21 cellular contexts compared by ENCODE assay signal in the genomic region with DNA sequence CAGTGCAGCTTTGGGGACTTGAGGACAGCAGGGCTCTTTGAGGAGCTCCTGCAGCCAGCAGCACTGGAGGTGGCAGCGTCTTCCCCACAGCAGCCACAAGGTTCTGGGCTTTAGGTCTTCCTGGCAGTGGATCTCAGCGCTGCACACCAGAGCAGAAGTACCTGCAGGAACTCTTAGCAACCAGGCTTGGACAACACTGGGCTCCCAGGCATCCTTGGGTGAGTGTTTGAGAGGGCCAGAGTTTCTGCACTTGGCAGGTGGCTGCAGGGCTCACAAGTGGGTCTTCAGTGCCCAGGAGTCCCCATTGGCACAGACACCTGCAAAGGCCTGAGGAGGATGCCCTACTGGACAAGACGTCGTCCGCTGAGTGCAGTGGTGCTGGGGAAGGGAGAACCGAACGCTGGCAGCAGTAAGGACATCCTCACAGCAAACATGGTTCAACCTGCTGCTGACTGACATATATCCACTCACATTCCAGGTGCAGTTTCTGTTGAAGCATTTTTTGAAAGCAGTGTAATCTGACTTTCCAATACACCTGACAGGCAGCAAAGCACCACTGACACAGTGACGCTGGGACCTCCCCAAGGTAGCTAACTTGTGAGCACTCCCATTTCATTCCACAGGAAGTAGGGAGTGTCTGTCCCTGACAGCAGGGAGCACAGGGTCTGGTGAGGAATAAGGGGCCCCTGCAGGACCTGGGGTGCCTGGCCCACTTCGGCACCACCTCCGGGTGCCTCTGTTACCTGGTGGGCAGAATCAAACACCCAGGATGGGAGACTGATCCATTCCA.
"Had no signal": no experiment of that assay in that cellular context is flagged by ENCODE, and none has a peak within 500 bp of the region (broad histone marks: within the 10 kb centered on the region; RNA-seq: fewer than 3 reads in every experiment).

No MANE protein-coding gene starts in this region.

- H3K4me1 Mint-ChIP-seq: stimulated activated naive B cell treated with anti-CD40 and anti-IgM and Interleukin-4, amounts not matched to agents 10 μg/mL and 1 μg/mL and 100 μg/mL, for 72 hours; stimulated activated naive CD8-positive, alpha-beta T cell treated with anti-CD3 and anti-CD28 coated beads, Interleukin-15, amount 100 ng/mL, for 72 hours had no signal

- H3K9me3 Mint-ChIP-seq: naive thymus-derived CD8-positive, alpha-beta T cell; neural progenitor cell; stimulated activated naive B cell treated with anti-CD40 and anti-IgM and Interleukin-4, amounts not matched to agents 10 μg/mL and 1 μg/mL and 100 μg/mL, for 72 hours; stimulated activated naive CD8-positive, alpha-beta T cell treated with anti-CD3 and anti-CD28 coated beads, Interleukin-15, amount 100 ng/mL, for 72 hours had no signal

- H3K36me3 Mint-ChIP-seq: naive thymus-derived CD8-positive, alpha-beta T cell; neural progenitor cell; stimulated activated naive B cell treated with anti-CD40 and anti-IgM and Interleukin-4, amounts not matched to agents 10 μg/mL and 1 μg/mL and 100 μg/mL, for 72 hours had no signal

- DNase-seq: caudate nucleus; cortex of kidney; dorsolateral prefrontal cortex; effector CD8-positive, alpha-beta T cell; heart left ventricle; hippocampal formation; left cardiac atrium; left ventricle myocardium inferior; mesendoderm; naive thymus-derived CD8-positive, alpha-beta T cell; occipital lobe; pancreas; stimulated activated CD4-positive, alpha-beta T cell treated with anti-CD3 and anti-CD28 coated beads, Interleukin-4, amount 100 ng/mL, for 24 hours; stimulated activated naive B cell treated with anti-CD40 and anti-IgM and Interleukin-4, amounts not matched to agents 10 μg/mL and 1 μg/mL and 100 μg/mL, for 72 hours; stimulated activated naive CD8-positive, alpha-beta T cell treated with anti-CD3 and anti-CD28 coated beads, Interleukin-15, amount 100 ng/mL, for 72 hours; substantia nigra; trophoblast cell had no signal

- H3K36me3 ChIP-seq: heart left ventricle, left ventricle myocardium inferior, neural progenitor cell, pancreas, right lobe of liver, thoracic aorta had no signal

- H3K9me3 ChIP-seq: heart left ventricle, left ventricle myocardium inferior, pancreas, right lobe of liver, thoracic aorta had no signal

- H3K4me3 ChIP-seq: dorsolateral prefrontal cortex, heart left ventricle, left ventricle myocardium inferior, neural progenitor cell, pancreas, right lobe of liver, thoracic aorta had no signal

- H3K27ac ChIP-seq: dorsolateral prefrontal cortex, heart left ventricle, left ventricle myocardium inferior, neural progenitor cell, pancreas, right lobe of liver, thoracic aorta had no signal

- ATAC-seq: heart left ventricle; left cardiac atrium; naive thymus-derived CD8-positive, alpha-beta T cell; pancreas had no signal

- H3K4me1 ChIP-seq: heart left ventricle, left ventricle myocardium inferior, neural progenitor cell, pancreas, right lobe of liver had no signal

- H3K4me3 Mint-ChIP-seq: naive thymus-derived CD8-positive, alpha-beta T cell; neural progenitor cell; stimulated activated naive B cell treated with anti-CD40 and anti-IgM and Interleukin-4, amounts not matched to agents 10 μg/mL and 1 μg/mL and 100 μg/mL, for 72 hours; stimulated activated naive CD8-positive, alpha-beta T cell treated with anti-CD3 and anti-CD28 coated beads, Interleukin-15, amount 100 ng/mL, for 72 hours had no signal

- H3K27me3 ChIP-seq: heart left ventricle, neural progenitor cell, pancreas, right lobe of liver had no signal

- H3K27ac Mint-ChIP-seq: neural progenitor cell; progenitor cell of endocrine pancreas; stimulated activated naive B cell treated with anti-CD40 and anti-IgM and Interleukin-4, amounts not matched to agents 10 μg/mL and 1 μg/mL and 100 μg/mL, for 72 hours had no signal
